ENCODE assay signal across 17 cellular contexts in the genomic region with DNA sequence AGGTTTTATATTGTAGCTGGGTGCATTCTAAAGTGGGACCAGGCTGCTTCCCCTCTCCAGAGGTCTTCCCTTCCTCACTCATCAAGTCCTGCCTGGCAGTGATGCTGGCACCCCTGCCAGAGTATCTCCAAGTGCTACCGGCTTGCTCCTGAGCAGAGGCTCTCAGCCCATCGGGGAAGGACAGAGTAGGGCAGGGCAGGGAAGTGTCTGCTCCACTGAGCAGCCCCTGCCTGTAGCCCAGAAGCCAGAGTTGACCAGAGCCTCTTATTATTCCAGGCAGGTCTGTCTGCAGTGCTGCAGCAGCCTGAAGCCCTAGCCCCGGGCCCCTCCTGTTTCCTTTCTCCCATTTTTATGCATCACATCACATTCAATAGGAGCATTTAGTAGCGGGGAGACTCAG. TPM values are rescaled to one million over a fixed set of nuclear protein-coding genes. Genes with fewer than 3 reads are reported as not detected.
DNase-seq lines count a peak whose midpoint lies in the region; ATAC-seq and TF ChIP-seq lines count a peak whose summit lies in the region.
"Had no signal": no experiment of that assay in that cellular context is flagged by ENCODE, and none has a peak within 500 bp of the region (broad histone marks: within the 10 kb centered on the region; RNA-seq: fewer than 3 reads in every experiment).

No MANE protein-coding gene starts in this region.

- no peaks in the 10 kb centered on the region for H3K27me3 Mint-ChIP-seq in activated T-cell treated with anti-CD3 and anti-CD28 coated beads, Interleukin-2, amount 50 U/mL, for 24 hours
- no peaks in the 10 kb centered on the region for H3K27me3 Mint-ChIP-seq in activated T-cell treated with anti-CD3 and anti-CD28 coated beads, Interleukin-2, amount 50 U/mL, for 4 hours (ENCODE audit: low read depth)
- no peaks in the 10 kb centered on the region for H3K27me3 Mint-ChIP-seq in Caco-2 (ENCODE audit: insufficient read depth, unreplicated experiment)
- H3K27me3 Mint-ChIP-seq: activated naive CD8-positive, alpha-beta T cell treated with anti-CD3 and anti-CD28 coated beads, Interleukin-2, amount 50 U/mL, for 24 hours had no signal

- CTCF ChIA-PET in Caco-2 (lab: Charles Lee) = no interaction called here

- POLR2A ChIA-PET in Caco-2 (lab: Charles Lee) = no interaction called here

- intact Hi-C loops in thyroid gland (cut with DNase I) (no loop called here), Caco-2 (cut with micrococcal nuclease; ENCODE audit: unreplicated experiment) (no loop called here)

- H3K36me3 ChIP-seq in thyroid gland (no peaks in the 10 kb centered on the region), Caco-2 (ENCODE audit: control insufficient read depth, insufficient read depth, low read length) (no peaks in the 10 kb centered on the region)
- H3K36me3 ChIP-seq: prostate gland had no signal

- H3K4me3 Mint-ChIP-seq in activated T-cell treated with anti-CD3 and anti-CD28 coated beads, Interleukin-2, amount 50 U/mL, for 24 hours = no peak overlapping the region
- H3K4me3 Mint-ChIP-seq in activated T-cell treated with anti-CD3 and anti-CD28 coated beads, Interleukin-2, amount 50 U/mL, for 4 hours = no peak overlapping the region
- H3K4me3 Mint-ChIP-seq in Caco-2 (ENCODE audit: unreplicated experiment) = no peak overlapping the region
- H3K4me3 Mint-ChIP-seq: activated naive CD8-positive, alpha-beta T cell treated with anti-CD3 and anti-CD28 coated beads, Interleukin-2, amount 50 U/mL, for 24 hours had no signal

- H3K9me3 ChIP-seq in thyroid gland = no peaks in the 10 kb centered on the region
- H3K9me3 ChIP-seq in Caco-2 = no peaks in the 10 kb centered on the region
- H3K9me3 ChIP-seq: left lung, prostate gland had no signal

- peak overlapping the region in 2 of 3 donors; percentile 25 to 56 for H3K27ac ChIP-seq in thyroid gland
- H3K27ac ChIP-seq: cardiac muscle cell, GM23248, prostate gland had no signal

- 23 to 44% methylated on average over 4 of the region's 4 CpGs for WGBS in thyroid gland, 2 donors

- ATAC-seq in activated T-cell treated with anti-CD3 and anti-CD28 coated beads, Interleukin-2, amount 50 U/mL, for 4 hours = no peak
- ATAC-seq: activated CD4-positive, CD25-positive, alpha-beta regulatory T cell treated with anti-CD3 and anti-CD28 coated beads, Interleukin-2, amount 50 U/mL, for 24 hours; activated naive CD8-positive, alpha-beta T cell treated with anti-CD3 and anti-CD28 coated beads, Interleukin-2, amount 50 U/mL, for 24 hours; left lung had no signal

- DNase-seq in activated T-cell treated with anti-CD3 and anti-CD28 coated beads, Interleukin-2, amount 50 U/mL, for 24 hours = no peak
- DNase-seq in activated T-cell treated with anti-CD3 and anti-CD28 coated beads, Interleukin-2, amount 50 U/mL, for 4 hours = no peak
- peak; percentile 48 for DNase-seq in astrocyte of the hippocampus (ENCODE audit: low read depth, low spot score)
- peak; percentile 66 for DNase-seq in left kidney (ENCODE audit: low read depth, low spot score)
- DNase-seq in thyroid gland = peak; percentile 85 to 88
- no peak for DNase-seq in DMS 273 (lab: John Stamatoyannopoulos, UW; ENCODE audit: unreplicated experiment)
- no peak for DNase-seq in NCI-H446 (lab: John Stamatoyannopoulos, UW)
- no peak for DNase-seq in Caco-2
- DNase-seq: activated naive CD8-positive, alpha-beta T cell treated with anti-CD3 and anti-CD28 coated beads, Interleukin-2, amount 50 U/mL, for 24 hours; effector CD8-positive, alpha-beta T cell; GM23248; left lung; NCI-H1105; NCI-H82 had no signal

- peaks cover 28 to 56% of the 10 kb centered on the region in 2 donors for H3K4me1 ChIP-seq in thyroid gland
- no peaks in the 10 kb centered on the region; the same call in 1 of the 2 replicates for H3K4me1 ChIP-seq in Caco-2

- no peaks in the 10 kb centered on the region for H3K9me3 Mint-ChIP-seq in activated T-cell treated with anti-CD3 and anti-CD28 coated beads, Interleukin-2, amount 50 U/mL, for 24 hours
- no peaks in the 10 kb centered on the region for H3K9me3 Mint-ChIP-seq in activated T-cell treated with anti-CD3 and anti-CD28 coated beads, Interleukin-2, amount 50 U/mL, for 4 hours
- H3K9me3 Mint-ChIP-seq in Caco-2 (ENCODE audit: unreplicated experiment) = no peaks in the 10 kb centered on the region
- H3K9me3 Mint-ChIP-seq: activated naive CD8-positive, alpha-beta T cell treated with anti-CD3 and anti-CD28 coated beads, Interleukin-2, amount 50 U/mL, for 24 hours had no signal

- no peak for TF ChIP-seq CTCF in thyroid gland (IDR thresholded peaks at IDR 0.05)
- no peak for TF ChIP-seq CTCF in Caco-2 (IDR thresholded peaks at IDR 0.05; ENCODE audit: insufficient read depth in 1 of 2, low read depth in 1 of 2, low read length in 1 of 2, severe bottlenecking in 1 of 2, unreplicated experiment in 1 of 2)

- H3K4me1 Mint-ChIP-seq in activated T-cell treated with anti-CD3 and anti-CD28 coated beads, Interleukin-2, amount 50 U/mL, for 24 hours (ENCODE audit: low read depth) = peaks cover 66% of the 10 kb centered on the region
- H3K4me1 Mint-ChIP-seq in activated T-cell treated with anti-CD3 and anti-CD28 coated beads, Interleukin-2, amount 50 U/mL, for 4 hours (ENCODE audit: low read depth) = peaks cover 63% of the 10 kb centered on the region
- H3K4me1 Mint-ChIP-seq in Caco-2 (ENCODE audit: low read depth, unreplicated experiment) = no peaks in the 10 kb centered on the region

- H3K4me3 ChIP-seq in thyroid gland (replicated peaks in 1 of 3) (no peak overlapping the region), Caco-2 (ENCODE audit: low read depth, low read length) (no peak overlapping the region)
- H3K4me3 ChIP-seq: cardiac muscle cell, GM23248, left lung, prostate gland had no signal

- no TSS peak for BruUV-seq in Caco-2 (replicated peaks; lab: Mats Ljungman, UMichigan)

- peak overlapping the region; percentile 79 for H3K27ac Mint-ChIP-seq in activated T-cell treated with anti-CD3 and anti-CD28 coated beads, Interleukin-2, amount 50 U/mL, for 24 hours
- no peak overlapping the region for H3K27ac Mint-ChIP-seq in Caco-2 (ENCODE audit: unreplicated experiment)
- H3K27ac Mint-ChIP-seq: activated naive CD8-positive, alpha-beta T cell treated with anti-CD3 and anti-CD28 coated beads, Interleukin-2, amount 50 U/mL, for 24 hours had no signal

- H3K36me3 Mint-ChIP-seq in activated T-cell treated with anti-CD3 and anti-CD28 coated beads, Interleukin-2, amount 50 U/mL, for 24 hours (ENCODE audit: low read depth) = peaks cover 20% of the 10 kb centered on the region
- H3K36me3 Mint-ChIP-seq in activated T-cell treated with anti-CD3 and anti-CD28 coated beads, Interleukin-2, amount 50 U/mL, for 4 hours (ENCODE audit: insufficient read depth) = peaks cover 6% of the 10 kb centered on the region
- no peaks in the 10 kb centered on the region for H3K36me3 Mint-ChIP-seq in Caco-2 (ENCODE audit: insufficient read depth, unreplicated experiment)

- no peak for TF ChIP-seq POLR2A in thyroid gland (IDR thresholded peaks at IDR 0.05)

- no peaks in the 10 kb centered on the region for H3K27me3 ChIP-seq in thyroid gland
- no peaks in the 10 kb centered on the region for H3K27me3 ChIP-seq in Caco-2 (replicated peaks; ENCODE audit: control insufficient read depth, insufficient read depth, low read length)
- H3K27me3 ChIP-seq: left lung had no signal

RNA-seq across cellular contexts. Expression of a gene that starts 51.1 kb away (rescaled TPM):
- total RNA-seq in activated T-cell treated with anti-CD3 and anti-CD28 coated beads, Interleukin-2, amount 50 U/mL, for 4 hours = 10 to 100 TPM in 2 of 3 donors, 1 to 10 TPM in 1; 6.1 to 17.0 (median 12.1) TPM
- 10 to 100 TPM; 41.3 to 46.1 (median 42.7) TPM for total RNA-seq in thyroid gland
- total RNA-seq in Caco-2 (2022) = 13.4 and 14.3 TPM in 2 replicates

Comparison
In these comparisons a context has a peak if more than half of its experiments do, and no peak if none do; other contexts are left out.
1. DNase-seq: peak in astrocyte of the hippocampus (single experiment), left kidney (single experiment) and thyroid gland (2 of 2); none in activated T-cell treated with anti-CD3 and anti-CD28 coated beads, Interleukin-2, amount 50 U/mL, for 24 hours (single experiment), activated T-cell treated with anti-CD3 and anti-CD28 coated beads, Interleukin-2, amount 50 U/mL, for 4 hours (single experiment), DMS 273 (single experiment), NCI-H446 (0 of 2) and Caco-2 (0 of 2).